In the genomic region with DNA sequence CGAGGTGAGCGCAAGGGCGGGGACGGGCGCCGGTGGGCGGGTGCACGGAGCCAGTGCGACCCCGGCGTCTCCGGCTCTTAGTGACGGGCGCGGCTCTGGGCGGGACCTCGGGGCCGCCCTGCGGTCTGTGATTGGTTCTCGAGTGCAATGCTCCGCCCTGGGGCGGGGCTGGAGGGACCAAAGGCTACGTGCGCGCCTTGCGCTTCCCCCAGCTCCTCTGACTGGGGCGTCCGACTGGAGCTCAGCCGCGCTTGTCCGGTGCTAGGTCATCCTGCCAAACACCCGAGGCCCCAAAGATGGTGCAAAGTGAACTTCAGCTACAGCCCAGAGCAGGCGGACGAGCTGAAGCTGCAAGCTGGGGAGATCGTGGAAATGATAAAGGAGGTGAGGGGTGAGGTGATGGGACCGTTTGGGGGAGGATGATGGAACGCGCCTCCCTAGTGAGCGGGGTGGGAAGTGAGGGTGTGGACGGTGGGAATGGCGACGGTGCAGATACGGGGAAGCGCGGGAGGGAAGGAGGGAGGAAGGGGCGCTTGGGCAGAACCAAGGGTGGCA, we compare ENCODE assay signal across 8 cellular contexts. TPM values are rescaled to one million over a fixed set of nuclear protein-coding genes. Genes with fewer than 3 reads are reported as not detected.
DNase-seq lines count a peak whose midpoint lies in the region; ATAC-seq and TF ChIP-seq lines count a peak whose summit lies in the region.

No MANE protein-coding gene starts in this region.

- peak overlapping the region; percentile 92 for H3K27ac Mint-ChIP-seq in activated CD8-positive, alpha-beta T cell treated with anti-CD3 and anti-CD28 coated beads for 36 hours
- peak overlapping the region; percentile 85 for H3K27ac Mint-ChIP-seq in memory B cell

- peak overlapping the region in 10 of 11 experiments; percentile 40 to 66 (median 60); a peak in 16 of 22 replicates for H3K27ac ChIP-seq in BLaER1 treated with 17β-estradiol and CSF1 and Interleukin-3, amounts not matched to agents 10 nM and 100 nM

- CTCF ChIA-PET in activated CD8-positive, alpha-beta T cell treated with anti-CD3 and anti-CD28 coated beads for 36 hours (lab: Charles Lee), result interaction anchor here (1.2 to 3.1 kb wide), 7 partner anchors 11 to 158 kb away, joined by 3 to 10 read pairs (median 5); partner anchors contain the start of gene TRAPPC3

- peak overlapping the region; percentile 93 for H3K4me3 Mint-ChIP-seq in activated CD8-positive, alpha-beta T cell treated with anti-CD3 and anti-CD28 coated beads for 36 hours
- H3K4me3 Mint-ChIP-seq in memory B cell, result peak overlapping the region; percentile 95

- intact Hi-C loops in activated CD8-positive, alpha-beta T cell treated with anti-CD3 and anti-CD28 coated beads for 36 hours (cut with micrococcal nuclease), result no loop called here

- peak overlapping the region; percentile 95 to 100 (median 100) for H3K4me2 ChIP-seq in BLaER1 treated with 17β-estradiol and CSF1 and Interleukin-3, amounts not matched to agents 10 nM and 100 nM

- peaks cover 29% of the 10 kb centered on the region for H3K36me3 Mint-ChIP-seq in activated CD8-positive, alpha-beta T cell treated with anti-CD3 and anti-CD28 coated beads for 36 hours (ENCODE audit: low read depth)
- H3K36me3 Mint-ChIP-seq in memory B cell, result peaks cover 14% of the 10 kb centered on the region

- no peaks in the 10 kb centered on the region for H3K9me3 Mint-ChIP-seq in activated CD8-positive, alpha-beta T cell treated with anti-CD3 and anti-CD28 coated beads for 36 hours
- no peaks in the 10 kb centered on the region for H3K9me3 Mint-ChIP-seq in memory B cell

- DNase-seq in NCI-H748 (lab: John Stamatoyannopoulos, UW; ENCODE audit: unreplicated experiment) (peak; percentile 91), memory B cell (ENCODE audit: low spot score in 2 of 2) (peak; percentile 89 to 93)
- DNase-seq in activated CD8-positive, alpha-beta T cell treated with anti-CD3 and anti-CD28 coated beads for 36 hours, result peak; percentile 95
- peak; percentile 89 for DNase-seq in effector CD8-positive, alpha-beta T cell (lab: John Stamatoyannopoulos, UW)
- DNase-seq in stimulated activated CD8-positive, alpha-beta memory T cell treated with anti-CD3 and anti-CD28 coated beads, Interleukin-12 subunit alpha, Interleukin-12 subunit beta, amount 100 ng/mL, for 1 hour (ENCODE audit: low read depth), result peak; percentile 81

- H3K27me3 ChIP-seq in BLaER1 treated with 17β-estradiol and CSF1 and Interleukin-3, amounts not matched to agents 10 nM and 100 nM, result no peaks in the 10 kb centered on the region

- peaks cover 0 to 54% (median 42%) of the 10 kb centered on the region in 11 experiments; a peak in 20 of 22 replicates for H4K20me1 ChIP-seq in BLaER1 treated with 17β-estradiol and CSF1 and Interleukin-3, amounts not matched to agents 10 nM and 100 nM

- peaks cover 21 to 57% (median 35%) of the 10 kb centered on the region in 11 experiments for H3K36me3 ChIP-seq in BLaER1 treated with 17β-estradiol and CSF1 and Interleukin-3, amounts not matched to agents 10 nM and 100 nM

- peaks cover 24 to 59% (median 38%) of the 10 kb centered on the region in 10 experiments for H3K4me1 ChIP-seq in BLaER1 treated with 17β-estradiol and CSF1 and Interleukin-3, amounts not matched to agents 10 nM and 100 nM

- H3K27me3 Mint-ChIP-seq in activated CD8-positive, alpha-beta T cell treated with anti-CD3 and anti-CD28 coated beads for 36 hours, result no peaks in the 10 kb centered on the region
- H3K27me3 Mint-ChIP-seq in memory B cell, result no peaks in the 10 kb centered on the region

- H3K4me1 Mint-ChIP-seq in activated CD8-positive, alpha-beta T cell treated with anti-CD3 and anti-CD28 coated beads for 36 hours (ENCODE audit: low read depth), result peaks cover 32% of the 10 kb centered on the region
- H3K4me1 Mint-ChIP-seq in memory B cell, result peaks cover 16% of the 10 kb centered on the region

- H3K4me3 ChIP-seq in BLaER1 treated with 17β-estradiol and CSF1 and Interleukin-3, amounts not matched to agents 10 nM and 100 nM, result peak overlapping the region; percentile 67 to 83 (median 73)

- ATAC-seq in GM19324 (IDR thresholded peaks at IDR 0.05; ENCODE audit: low FRiP score, unreplicated experiment), result peak; percentile 94
- peak; percentile 95 for ATAC-seq in HG03460 (IDR thresholded peaks at IDR 0.05; ENCODE audit: unreplicated experiment)
- ATAC-seq in activated CD8-positive, alpha-beta T cell treated with anti-CD3 and anti-CD28 coated beads for 36 hours, result peak; percentile 97
- ATAC-seq in memory B cell (ENCODE audit: low read depth), result peak; percentile 95

- H3K9ac ChIP-seq in BLaER1 treated with 17β-estradiol and CSF1 and Interleukin-3, amounts not matched to agents 10 nM and 100 nM, result peak overlapping the region; percentile 67 to 83 (median 77)

- TF ChIP-seq CTCF in activated CD8-positive, alpha-beta T cell treated with anti-CD3 and anti-CD28 coated beads for 36 hours (IDR thresholded peaks at IDR 0.05), result no peak

- no peaks in the 10 kb centered on the region for H3K9me3 ChIP-seq in BLaER1 treated with 17β-estradiol and CSF1 and Interleukin-3, amounts not matched to agents 10 nM and 100 nM (replicated peaks in 1 of 11)

- POLR2A ChIA-PET in activated CD8-positive, alpha-beta T cell treated with anti-CD3 and anti-CD28 coated beads for 36 hours (lab: Charles Lee), result interaction anchor here (0.6 to 10.3 kb wide), 11 partner anchors 9 to 147 kb away, joined by 3 to 89 read pairs (median 4); partner anchors contain the start of genes EVA1B and THRAP3

RNA-seq across cellular contexts. Expression of gene SH3D21, which starts 0.8 kb away (rescaled TPM):
- 10 to 100 TPM; 17.8 to 21.0 TPM for total RNA-seq in activated CD8-positive, alpha-beta T cell treated with anti-CD3 and anti-CD28 coated beads for 36 hours

RNA-seq across cellular contexts. Expression of gene EVA1B, which starts 16.5 kb away (rescaled TPM):
- total RNA-seq in activated CD8-positive, alpha-beta T cell treated with anti-CD3 and anti-CD28 coated beads for 36 hours, result 1 to 10 TPM; 5.8 to 6.5 TPM

Comparison
In these comparisons a context has a peak if more than half of its experiments do, and no peak if none do; other contexts are left out.
1. Peak in every context shown above with its lines: DNase-seq, ATAC-seq, H3K4me3 ChIP-seq and H3K27ac ChIP-seq.